In genomic region chr2:182642328-182642727, GRCh38 we compare ENCODE assay signal across 9 cellular contexts.
DNase-seq lines count a peak whose midpoint lies in the region; ATAC-seq and TF ChIP-seq lines count a peak whose summit lies in the region.
"Had no signal": no experiment of that assay in that cellular context is flagged by ENCODE, and none has a peak within 500 bp of the region (broad histone marks: within the 10 kb centered on the region; RNA-seq: fewer than 3 reads in every experiment).

No MANE protein-coding gene starts in this region.

- H3K27ac Mint-ChIP-seq in activated naive CD4-positive, alpha-beta T cell treated with anti-CD3 and anti-CD28 coated beads, Interleukin-2, amount 50 U/mL, for 72 hours = no peak overlapping the region

- H3K36me3 Mint-ChIP-seq in activated naive CD4-positive, alpha-beta T cell treated with anti-CD3 and anti-CD28 coated beads, Interleukin-2, amount 50 U/mL, for 72 hours = no peaks in the 10 kb centered on the region

- peak overlapping the region; percentile 3 to 89 (median 16) for H3K27ac ChIP-seq in thyroid gland
- H3K27ac ChIP-seq: epithelial cell of prostate had no signal

- ATAC-seq in GM18868 (IDR thresholded peaks at IDR 0.05; ENCODE audit: unreplicated experiment) (peak; percentile 100), HG02884 (IDR thresholded peaks at IDR 0.05; ENCODE audit: unreplicated experiment) (peak; percentile 100)
- peak; percentile 51 to 69 for ATAC-seq in activated naive CD4-positive, alpha-beta T cell treated with anti-CD3 and anti-CD28 coated beads, Interleukin-2, amount 50 U/mL, for 72 hours

- TF ChIP-seq CTCF in thyroid gland (IDR thresholded peaks at IDR 0.05) = no peak

- H3K36me3 ChIP-seq in thyroid gland = no peaks in the 10 kb centered on the region

- H3K27me3 ChIP-seq in thyroid gland = no peaks in the 10 kb centered on the region

- no peaks in the 10 kb centered on the region for H3K9me3 Mint-ChIP-seq in activated naive CD4-positive, alpha-beta T cell treated with anti-CD3 and anti-CD28 coated beads, Interleukin-2, amount 50 U/mL, for 72 hours

- H3K4me3 ChIP-seq in thyroid gland (replicated peaks in 1 of 3) = no peak overlapping the region

- no peaks in the 10 kb centered on the region for H3K9me3 ChIP-seq in thyroid gland

- no peak for TF ChIP-seq POLR2A in thyroid gland (IDR thresholded peaks at IDR 0.05)

- WGBS in thyroid gland, 2 donors = 89 to 93% methylated on average over 3 of the region's 3 CpGs

- DNase-seq in CD1c-positive myeloid dendritic cell (ENCODE audit: extremely low spot score) = peak; percentile 45
- peak; percentile 54 for DNase-seq in NCI-H510A treated with DMSO at 0.1 percent for 48 hours (lab: John Stamatoyannopoulos, UW)
- DNase-seq in activated naive CD4-positive, alpha-beta T cell treated with anti-CD3 and anti-CD28 coated beads, Interleukin-2, amount 50 U/mL, for 72 hours (ENCODE audit: low spot score in 2 of 2) = no peak
- DNase-seq in hypothalamus (lab: John Stamatoyannopoulos, UW) = peak in 26 of 51 donors; percentile 2 to 53 (median 21)
- peak; percentile 35 for DNase-seq in thyroid gland
- DNase-seq in OCI-M2 (lab: John Stamatoyannopoulos, UW; ENCODE audit: unreplicated experiment) = no peak

- H3K4me1 ChIP-seq in thyroid gland = peaks cover 3 to 12% of the 10 kb centered on the region in 2 donors

- intact Hi-C loops in thyroid gland (cut with DNase I) = no loop called here

Comparison
In these comparisons a context has a peak if more than half of its experiments do, and no peak if none do; other contexts are left out.
1. DNase-seq: peak in CD1c-positive myeloid dendritic cell (single experiment), NCI-H510A treated with DMSO at 0.1 percent for 48 hours (single experiment), hypothalamus (26 of 51) and thyroid gland (2 of 2); none in activated naive CD4-positive, alpha-beta T cell treated with anti-CD3 and anti-CD28 coated beads, Interleukin-2, amount 50 U/mL, for 72 hours (0 of 2) and OCI-M2 (single experiment).
2. Peak in every context shown above with its lines, with median percentiles within 50 percentile points of each other: ATAC-seq.